In genomic region chr17:40803617-40804082, GRCh38 we compare ENCODE assay signal across 8 cellular contexts. TPM values are rescaled to one million over a fixed set of nuclear protein-coding genes. Genes with fewer than 3 reads are reported as not detected.
DNase-seq lines count a peak whose midpoint lies in the region; ATAC-seq and TF ChIP-seq lines count a peak whose summit lies in the region.

No MANE protein-coding gene starts in this region.

- no peak overlapping the region for H3K27ac Mint-ChIP-seq in activated CD4-positive, alpha-beta T cell treated with anti-CD3 and anti-CD28 coated beads, Interleukin-2, amount 10 ng/mL, durations not matched to agents 7 days and 5 days

- TF ChIP-seq POLR2A in lower leg skin (IDR thresholded peaks at IDR 0.05) = no peak

- no peaks in the 10 kb centered on the region for H3K9me3 ChIP-seq in colonic mucosa

- 13 to 15% methylated on average over 13 of the region's 13 CpGs for WGBS in lower leg skin, 2 donors

- POLR2A ChIA-PET in activated CD4-positive, alpha-beta T cell treated with anti-CD3 and anti-CD28 coated beads, Interleukin-2, amount 10 ng/mL, durations not matched to agents 7 days and 5 days (lab: Charles Lee) = no interaction called here

- no peak overlapping the region for H3K9ac ChIP-seq in colonic mucosa (ENCODE audit: low read depth in 2 of 2, low read length in 2 of 2)

- no peaks in the 10 kb centered on the region for H3K9me3 Mint-ChIP-seq in activated CD4-positive, alpha-beta T cell treated with anti-CD3 and anti-CD28 coated beads, Interleukin-2, amount 10 ng/mL, durations not matched to agents 7 days and 5 days

- TF ChIP-seq CTCF in colonic mucosa (IDR thresholded peaks at IDR 0.05) (peak; percentile 74), lower leg skin (IDR thresholded peaks at IDR 0.05) (peak in 1 of 3 donors; percentile 81)

- no peaks in the 10 kb centered on the region for H3K36me3 ChIP-seq in colonic mucosa

- CTCF ChIA-PET in activated CD4-positive, alpha-beta T cell treated with anti-CD3 and anti-CD28 coated beads, Interleukin-2, amount 10 ng/mL, durations not matched to agents 7 days and 5 days (lab: Charles Lee) = interaction anchor here (1.7 kb wide), 1 partner anchor 859 kb away, joined by 4 read pairs; no protein-coding TSS in a partner anchor

- no peaks in the 10 kb centered on the region for H3K36me3 Mint-ChIP-seq in activated CD4-positive, alpha-beta T cell treated with anti-CD3 and anti-CD28 coated beads, Interleukin-2, amount 10 ng/mL, durations not matched to agents 7 days and 5 days (ENCODE audit: low read depth)

- H3K4me1 Mint-ChIP-seq in activated CD4-positive, alpha-beta T cell treated with anti-CD3 and anti-CD28 coated beads, Interleukin-2, amount 10 ng/mL, durations not matched to agents 7 days and 5 days = peaks cover 3% of the 10 kb centered on the region

- DNase-seq in CMK (ENCODE audit: low read depth) (peak; percentile 34), NCI-H69 (lab: John Stamatoyannopoulos, UW) (peak; percentile 91), colonic mucosa (peak; percentile 84), lower leg skin (ENCODE audit: low spot score in 2 of 2) (peak; percentile 74 to 95)
- peak; percentile 78 for DNase-seq in activated CD4-positive, alpha-beta T cell treated with anti-CD3 and anti-CD28 coated beads, Interleukin-2, amount 10 ng/mL, durations not matched to agents 7 days and 5 days
- DNase-seq in stimulated activated CD8-positive, alpha-beta memory T cell treated with anti-CD3 and anti-CD28 coated beads, Interleukin-12 subunit alpha, Interleukin-12 subunit beta, amount 100 ng/mL, for 1 hour (ENCODE audit: low read depth) = peak; percentile 52

- no peak overlapping the region for H3K27ac ChIP-seq in colonic mucosa

- intact Hi-C loops in colonic mucosa (cut with DNase I) (loop anchor here (5.0 kb wide), 2 partner anchors 844 to 859 kb away; no protein-coding TSS in a partner anchor), lower leg skin (cut with DNase I; ENCODE audit: low total_unique reads) (loop anchor here (10.0 kb wide), 2 partner anchors 101 to 741 kb away; no protein-coding TSS in a partner anchor)

- H3K4me1 ChIP-seq in colonic mucosa = no peaks in the 10 kb centered on the region

- peaks cover 44% of the 10 kb centered on the region for H3K27me3 Mint-ChIP-seq in activated CD4-positive, alpha-beta T cell treated with anti-CD3 and anti-CD28 coated beads, Interleukin-2, amount 10 ng/mL, durations not matched to agents 7 days and 5 days

- H3K27me3 ChIP-seq in colonic mucosa = peaks cover 8% of the 10 kb centered on the region

- ATAC-seq in HG03439 (IDR thresholded peaks at IDR 0.05; ENCODE audit: unreplicated experiment) (peak; percentile 53), GM18519 (IDR thresholded peaks at IDR 0.05; ENCODE audit: low FRiP score, unreplicated experiment) (no peak)

- H3K4me3 Mint-ChIP-seq in activated CD4-positive, alpha-beta T cell treated with anti-CD3 and anti-CD28 coated beads, Interleukin-2, amount 10 ng/mL, durations not matched to agents 7 days and 5 days = no peak overlapping the region

- H3K4me3 ChIP-seq in colonic mucosa (no peak overlapping the region), lower leg skin (ENCODE audit: low read depth, poor library complexity, severe bottlenecking) (no peak overlapping the region)

RNA-seq across cellular contexts. Expression of gene KRT28, which starts 3.9 kb away (rescaled TPM):
- not detected for total RNA-seq in activated CD4-positive, alpha-beta T cell treated with anti-CD3 and anti-CD28 coated beads, Interleukin-2, amount 10 ng/mL, durations not matched to agents 7 days and 5 days
- not detected for total RNA-seq in colonic mucosa
- 1 to 10 TPM in 1 of 4 donors, not detected in 3; 6.0 TPM for total RNA-seq in lower leg skin

RNA-seq across cellular contexts. Expression of gene KRT10, which starts 18.8 kb away (rescaled TPM):
- 10 to 100 TPM; 21.0 to 22.9 TPM for total RNA-seq in activated CD4-positive, alpha-beta T cell treated with anti-CD3 and anti-CD28 coated beads, Interleukin-2, amount 10 ng/mL, durations not matched to agents 7 days and 5 days
- total RNA-seq in colonic mucosa = 10 to 100 TPM; 33.6 to 35.1 TPM
- 1,000 to 10,000 TPM; 4,878 to 8,317 (median 6,442) TPM for total RNA-seq in lower leg skin

RNA-seq across cellular contexts. Expression of gene KRT27, which starts 21.3 kb away (rescaled TPM):
- total RNA-seq in activated CD4-positive, alpha-beta T cell treated with anti-CD3 and anti-CD28 coated beads, Interleukin-2, amount 10 ng/mL, durations not matched to agents 7 days and 5 days = not detected
- total RNA-seq in colonic mucosa (not detected), lower leg skin (10 to 100 TPM in 1 of 4 donors, 1 to 10 TPM in 1, under 1 TPM in 1, not detected in 1; 0.52 to 69.8 (median 1.3) TPM)

RNA-seq across cellular contexts. Expression of gene KRT26, which starts 31.6 kb away (rescaled TPM):
- not detected for total RNA-seq in activated CD4-positive, alpha-beta T cell treated with anti-CD3 and anti-CD28 coated beads, Interleukin-2, amount 10 ng/mL, durations not matched to agents 7 days and 5 days
- total RNA-seq in colonic mucosa = not detected
- total RNA-seq in lower leg skin = 1 to 10 TPM in 1 of 4 donors, not detected in 3; 9.2 TPM

RNA-seq across cellular contexts. Expression of gene KRT25, which starts 48.5 kb away (rescaled TPM):
- not detected for total RNA-seq in activated CD4-positive, alpha-beta T cell treated with anti-CD3 and anti-CD28 coated beads, Interleukin-2, amount 10 ng/mL, durations not matched to agents 7 days and 5 days
- total RNA-seq in colonic mucosa (not detected), lower leg skin (100 to 1,000 TPM in 1 of 4 donors, under 1 TPM in 1, not detected in 2; 0.59 to 111 TPM)

Comparison
In these comparisons a context has a peak if more than half of its experiments do, and no peak if none do; other contexts are left out.
1. DNase-seq: peak in every context shown above with its lines; median percentile 91 in NCI-H69; 84 in lower leg skin; 84 in colonic mucosa; 78 in activated CD4-positive, alpha-beta T cell treated with anti-CD3 and anti-CD28 coated beads, Interleukin-2, amount 10 ng/mL, durations not matched to agents 7 days and 5 days; 52 in stimulated activated CD8-positive, alpha-beta memory T cell treated with anti-CD3 and anti-CD28 coated beads, Interleukin-12 subunit alpha, Interleukin-12 subunit beta, amount 100 ng/mL, for 1 hour; 34 in CMK.
2. RNA of gene KRT10, which starts 18.8 kb away (total RNA-seq): 4,878 to 8,317 TPM in lower leg skin; 33.6 to 35.1 TPM in colonic mucosa and 21.0 to 22.9 TPM in activated CD4-positive, alpha-beta T cell treated with anti-CD3 and anti-CD28 coated beads, Interleukin-2, amount 10 ng/mL, durations not matched to agents 7 days and 5 days; every median in the first group is over 100 times any median in the second.